In the genomic region with DNA sequence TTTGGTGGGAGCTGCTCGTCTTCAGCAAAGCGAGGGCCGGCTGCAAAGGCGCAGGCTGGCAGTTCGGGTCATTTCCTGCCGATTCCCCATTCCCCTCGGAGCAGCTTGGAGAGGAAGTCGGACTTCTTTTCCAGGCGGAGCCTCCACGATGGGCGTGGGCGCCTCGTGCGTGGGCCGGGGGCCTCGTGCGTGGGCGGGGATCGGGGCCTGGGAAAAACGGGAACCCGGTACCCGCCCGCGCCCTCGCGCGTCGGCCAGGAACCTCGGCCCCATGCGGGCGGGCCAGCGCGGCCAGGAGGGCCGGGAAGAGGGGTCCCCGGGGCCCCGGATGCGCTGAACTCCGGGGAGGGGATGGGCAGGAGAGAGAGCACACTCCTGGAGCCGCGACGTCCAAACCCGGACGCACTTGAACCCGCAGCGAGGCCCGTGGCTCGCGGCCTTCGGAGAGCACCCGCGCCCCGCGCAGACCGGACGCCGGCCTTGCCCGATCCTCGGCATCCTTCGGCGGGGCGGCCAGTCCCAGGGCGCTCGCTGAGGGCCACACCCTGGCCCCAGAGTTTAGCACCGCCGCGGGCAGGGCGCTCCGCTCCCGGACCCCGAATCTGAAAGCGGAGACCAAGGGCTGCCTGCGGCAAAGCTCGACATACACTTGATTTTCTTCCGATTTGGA, we compare ENCODE assay signal across 8 cellular contexts.
A peak's percentile ranks its signal among the peaks of the same experiment; 100 is the strongest.
DNase-seq lines count a peak whose midpoint lies in the region; ATAC-seq, FAIRE-seq and TF ChIP-seq lines count a peak whose summit lies in the region.

No MANE protein-coding gene starts in this region.

- TF ChIP-seq POLR2A in GM12892 (IDR thresholded peaks at IDR 0.05; ENCODE audit: low read depth, low read length) (no peak), thyroid gland (IDR thresholded peaks at IDR 0.05) (no peak)

- no peaks in the 10 kb centered on the region for H3K9me3 ChIP-seq in thyroid gland

- no peak for TF ChIP-seq CTCF in thyroid gland (IDR thresholded peaks at IDR 0.05)

- peak; percentile 31 for ATAC-seq in HG02938 (IDR thresholded peaks at IDR 0.05; ENCODE audit: unreplicated experiment)

- DNase-seq in ACHN: peak; percentile 83
- DNase-seq in GM12892 (ENCODE audit: insufficient read length): peak; percentile 38
- DNase-seq in RCC 7860 (ENCODE audit: low spot score): peak; percentile 76
- DNase-seq in dermis blood vessel endothelial cell: peak; percentile 86
- DNase-seq in lung microvascular endothelial cell (ENCODE audit: low read depth in 2 of 2): peak; percentile 23 to 82
- peak; percentile 7 to 11 for DNase-seq in thyroid gland
- no peak for DNase-seq in pons (ENCODE audit: low spot score)

- peaks cover 10% of the 10 kb centered on the region for H3K27me3 ChIP-seq in thyroid gland

- WGBS in thyroid gland, 2 donors: 3% methylated on average over 37 to 49 of the region's 74 CpGs

- peak overlapping the region; percentile 36 to 53 (median 41) for H3K4me3 ChIP-seq in thyroid gland (replicated peaks in 1 of 3)

- peaks cover 6% of the 10 kb centered on the region in 2 donors for H3K4me1 ChIP-seq in thyroid gland

- FAIRE-seq in GM12892 (lab: Jason Lieb, UNC): peak; percentile 54
- FAIRE-seq in RCC 7860 (lab: Jason Lieb, UNC): no peak

- H3K27ac ChIP-seq in thyroid gland: peak overlapping the region in 2 of 3 donors; percentile 14

- H3K36me3 ChIP-seq in thyroid gland: no peaks in the 10 kb centered on the region

- in situ Hi-C loops in ACHN (cut with HindIII; ENCODE audit: low pct_ligation_motif_present, low pct_unique_long_range_greater_than_20kb, low sequenced_read_pairs): loop anchor here (25.0 kb wide), 1 partner anchor 175 kb away; no protein-coding TSS in a partner anchor

- intact Hi-C loops in thyroid gland (cut with DNase I): loop anchor here (5.0 kb wide), 1 partner anchor 510 kb away; the partner anchor contains the start of gene HOXD8
